22 cellular contexts compared by ENCODE assay signal in the genomic region with DNA sequence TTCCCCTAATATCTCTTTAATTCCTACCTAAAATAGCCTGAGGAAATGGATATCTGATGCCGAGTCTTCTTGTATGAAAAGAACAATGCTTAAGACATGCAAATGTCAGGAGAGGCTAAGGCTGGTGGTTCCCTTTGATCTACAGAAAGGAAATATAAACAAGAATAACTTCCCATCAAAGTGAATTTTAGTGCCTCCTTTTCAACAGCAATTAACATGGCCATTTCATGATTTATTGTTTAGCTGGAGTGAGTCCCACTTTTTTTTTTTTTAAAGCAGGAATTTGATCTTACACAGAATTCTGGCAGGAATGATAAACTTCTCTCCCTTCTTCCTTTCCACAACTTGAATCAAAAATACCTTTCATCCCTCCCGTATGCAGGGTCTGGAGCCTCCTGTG.
"Had no signal": no experiment of that assay in that cellular context is flagged by ENCODE, and none has a peak within 500 bp of the region (broad histone marks: within the 10 kb centered on the region; RNA-seq: fewer than 3 reads in every experiment).

No MANE protein-coding gene starts in this region.

- H3K27ac ChIP-seq: VCaP had no signal

- H3K36me3 ChIP-seq: MG63 had no signal

- H3K9me3 Mint-ChIP-seq: activated CD4-positive, alpha-beta memory T cell treated with anti-CD3 and anti-CD28 coated beads, Interleukin-2, amount 10 ng/mL, durations not matched to agents 7 days and 5 days; activated naive CD4-positive, alpha-beta T cell treated with anti-CD3 and anti-CD28 coated beads for 36 hours; activated T-helper 17 cell treated with anti-CD3 and anti-CD28 coated beads, Interleukin-2, amount 50 U/mL, for 72 hours had no signal

- H3K4me3 Mint-ChIP-seq: activated CD4-positive, alpha-beta memory T cell treated with anti-CD3 and anti-CD28 coated beads, Interleukin-2, amount 10 ng/mL, durations not matched to agents 7 days and 5 days; activated CD4-positive, alpha-beta T cell treated with anti-CD3 and anti-CD28 coated beads for 36 hours; activated naive CD4-positive, alpha-beta T cell treated with anti-CD3 and anti-CD28 coated beads for 36 hours; activated naive CD8-positive, alpha-beta T cell; activated T-helper 17 cell treated with anti-CD3 and anti-CD28 coated beads, Interleukin-2, amount 50 U/mL, for 72 hours had no signal

- H3K27ac Mint-ChIP-seq: activated CD4-positive, alpha-beta memory T cell treated with anti-CD3 and anti-CD28 coated beads, Interleukin-2, amount 10 ng/mL, durations not matched to agents 7 days and 5 days; activated CD4-positive, alpha-beta T cell treated with anti-CD3 and anti-CD28 coated beads for 36 hours; activated naive CD4-positive, alpha-beta T cell treated with anti-CD3 and anti-CD28 coated beads for 36 hours; activated naive CD8-positive, alpha-beta T cell; activated T-helper 17 cell treated with anti-CD3 and anti-CD28 coated beads, Interleukin-2, amount 50 U/mL, for 72 hours had no signal

- H3K4me1 Mint-ChIP-seq: activated CD4-positive, alpha-beta memory T cell treated with anti-CD3 and anti-CD28 coated beads, Interleukin-2, amount 10 ng/mL, durations not matched to agents 7 days and 5 days; activated CD4-positive, alpha-beta T cell treated with anti-CD3 and anti-CD28 coated beads for 36 hours; activated T-helper 17 cell treated with anti-CD3 and anti-CD28 coated beads, Interleukin-2, amount 50 U/mL, for 72 hours had no signal

- DNase-seq: activated CD4-positive, alpha-beta memory T cell treated with anti-CD3 and anti-CD28 coated beads, Interleukin-2, amount 10 ng/mL, durations not matched to agents 7 days and 5 days; activated CD4-positive, alpha-beta T cell treated with anti-CD3 and anti-CD28 coated beads for 36 hours; activated CD4-positive, alpha-beta T cell treated with anti-CD3 and anti-CD28 coated beads, Interleukin-2, amount 50 U/mL, for 1 hour; activated gamma-delta T cell; activated naive CD4-positive, alpha-beta T cell treated with anti-CD3 and anti-CD28 coated beads for 36 hours; activated T-cell treated with anti-CD3 and anti-CD28 coated beads for 4 hours; activated T-cell treated with anti-CD3 and anti-CD28 coated beads, Interleukin-2, amount 50 U/mL, for 48 hours; cerebellar nuclear complex; MG63; MV-4-11; NCI-H1105; NCI-H1436; NCI-H1694 treated with DMSO at 0.1 percent for 48 hours; NCI-H2029 treated with DMSO at 0.1 percent for 48 hours; NCI-H226; NCI-H510A; NCI-H526 treated with DMSO at 0.1 percent for 48 hours; SIG-M5; T-helper 1 cell had no signal

- H3K27me3 Mint-ChIP-seq: activated CD4-positive, alpha-beta memory T cell treated with anti-CD3 and anti-CD28 coated beads, Interleukin-2, amount 10 ng/mL, durations not matched to agents 7 days and 5 days; activated naive CD8-positive, alpha-beta T cell had no signal

- H3K9me3 ChIP-seq: MG63 had no signal

- H3K36me3 Mint-ChIP-seq: activated naive CD8-positive, alpha-beta T cell had no signal

- H3K27me3 ChIP-seq: MG63 had no signal

- H3K4me3 ChIP-seq: MG63 had no signal
